In the genomic region with DNA sequence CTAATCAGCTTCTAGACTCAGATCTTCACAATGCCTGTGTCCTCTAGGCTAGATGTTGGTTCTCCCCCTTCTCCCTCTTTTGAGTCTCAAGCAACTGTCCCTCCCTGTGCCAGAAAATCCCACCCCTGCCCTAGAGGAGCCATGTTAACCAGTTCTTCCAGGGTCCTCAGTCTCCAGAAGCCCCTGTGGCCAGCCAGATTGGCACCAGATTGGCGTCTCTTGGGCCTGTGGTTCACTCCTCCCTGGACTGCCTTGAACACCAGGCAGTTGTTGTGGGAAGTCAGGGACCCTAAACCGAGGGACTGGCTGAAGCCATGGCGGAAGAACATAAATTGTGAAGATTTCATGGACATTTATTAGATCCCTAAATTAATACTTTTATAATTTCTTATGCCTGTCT, we compare ENCODE assay signal across 20 cellular contexts. TPM values are rescaled to one million over a fixed set of nuclear protein-coding genes. Genes with fewer than 3 reads are reported as not detected.
"Had no signal": no experiment of that assay in that cellular context is flagged by ENCODE, and none has a peak within 500 bp of the region (broad histone marks: within the 10 kb centered on the region; RNA-seq: fewer than 3 reads in every experiment).

No MANE protein-coding gene starts in this region.

- H3K4me3 ChIP-seq: dorsolateral prefrontal cortex, esophagus muscularis mucosa, gastrocnemius medialis, left ventricle myocardium inferior, mucosa of descending colon, smooth muscle cell, suprapubic skin, thyroid gland, upper lobe of left lung, uterus had no signal

- ATAC-seq: gastrocnemius medialis; mucosa of descending colon; naive thymus-derived CD8-positive, alpha-beta T cell; right cardiac atrium; stimulated activated effector memory CD8-positive, alpha-beta T cell treated with anti-CD3 and anti-CD28 coated beads, Interleukin-12 subunit alpha, Interleukin-12 subunit beta, amount 100 ng/mL, for 72 hours; stimulated activated naive CD8-positive, alpha-beta T cell treated with anti-CD3 and anti-CD28 coated beads, Interleukin-15, Interleukin-2, amounts not matched to agents 100 U/mL and 50 U/mL, for 24 hours had no signal

- H3K27me3 ChIP-seq: gastrocnemius medialis, thyroid gland, upper lobe of left lung, uterus had no signal

- H3K9me3 ChIP-seq: esophagus muscularis mucosa, gastrocnemius medialis, left ventricle myocardium inferior, mucosa of descending colon, suprapubic skin, thyroid gland, upper lobe of left lung, uterus had no signal

- H3K36me3 ChIP-seq: esophagus muscularis mucosa, gastrocnemius medialis, left ventricle myocardium inferior, suprapubic skin, thyroid gland, upper lobe of left lung, uterus had no signal

- H3K4me1 ChIP-seq: gastrocnemius medialis, left ventricle myocardium inferior, uterus had no signal

- H3K27ac ChIP-seq: dorsolateral prefrontal cortex, epithelial cell of prostate, esophagus muscularis mucosa, gastrocnemius medialis, left ventricle myocardium inferior, suprapubic skin, thyroid gland, upper lobe of left lung, uterus had no signal

- DNase-seq: cerebellar nuclear complex; dorsolateral prefrontal cortex; effector CD8-positive, alpha-beta T cell; gastrocnemius medialis; immature natural killer cell; left ventricle myocardium inferior; mucosa of descending colon; naive thymus-derived CD8-positive, alpha-beta T cell; posterior cingulate gyrus; right cardiac atrium; stimulated activated CD4-positive, alpha-beta T cell treated with anti-CD3 and anti-CD28 coated beads, Interleukin-2, amount 100 ng/mL, for 48 hours; stimulated activated naive CD8-positive, alpha-beta T cell treated with anti-CD3 and anti-CD28 coated beads, Interleukin-15, Interleukin-2, amounts not matched to agents 100 U/mL and 50 U/mL, for 24 hours; thyroid gland; upper lobe of left lung; uterus had no signal

RNA-seq across cellular contexts. Expression of gene CYP26B1, which starts 36.6 kb away (rescaled TPM):
- total RNA-seq: naive thymus-derived CD8-positive, alpha-beta T cell had no signal
- polyA plus RNA-seq: immature natural killer cell; naive thymus-derived CD8-positive, alpha-beta T cell had no signal
